8 cellular contexts compared by ENCODE assay signal in the genomic region with DNA sequence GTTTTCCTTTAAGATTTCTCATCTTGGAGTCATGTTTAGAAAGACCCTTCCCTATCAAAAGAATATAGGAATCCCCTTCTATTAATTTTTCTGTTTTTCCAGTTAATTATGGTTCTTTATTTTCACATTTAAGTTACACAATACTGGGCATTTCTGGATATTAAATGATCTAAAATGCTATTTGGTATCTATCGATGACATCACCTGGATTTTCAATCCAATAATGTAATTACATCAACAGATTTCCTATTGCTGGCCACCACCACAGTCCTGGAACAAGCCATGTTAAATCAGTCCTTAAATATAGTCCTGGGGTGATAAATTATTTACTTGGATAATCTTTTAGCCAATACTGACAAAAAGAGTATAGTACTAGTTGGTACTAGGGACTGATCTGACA.
"Had no signal": no experiment of that assay in that cellular context is flagged by ENCODE, and none has a peak within 500 bp of the region (broad histone marks: within the 10 kb centered on the region; RNA-seq: fewer than 3 reads in every experiment).

No MANE protein-coding gene starts in this region.

- H3K4me3 ChIP-seq: GM12878 had no signal

- DNase-seq: GDM1, GF-D8 had no signal

- FAIRE-seq: G401.6, GM12878, GM12891, GM12892, GM18507, GM19239 had no signal

- ATAC-seq: GM12878 had no signal
